Comparison of ENCODE assay signal across 8 cellular contexts in genomic region chr7:131010714-131011436, GRCh38.
DNase-seq lines count a peak whose midpoint lies in the region; ATAC-seq and TF ChIP-seq lines count a peak whose summit lies in the region.

No MANE protein-coding gene starts in this region.

- TF ChIP-seq CTCF in fibroblast of mammary gland (conservative IDR thresholded peaks at IDR 0.05; ENCODE audit: control insufficient read depth, insufficient read depth, low read depth, low read length) (no peak), type B pancreatic cell (conservative IDR thresholded peaks at IDR 0.05) (no peak)

- H3K36me3 Mint-ChIP-seq in type B pancreatic cell = no peaks in the 10 kb centered on the region

- H3K27me3 ChIP-seq in subcutaneous abdominal adipose tissue (ENCODE audit: control insufficient read depth in 5 of 5, insufficient read depth in 4 of 5, low read length in 5 of 5) = no peaks in the 10 kb centered on the region

- no peaks in the 10 kb centered on the region for H3K9me3 Mint-ChIP-seq in type B pancreatic cell

- no peaks in the 10 kb centered on the region for H3K9me3 ChIP-seq in subcutaneous abdominal adipose tissue (ENCODE audit: control insufficient read depth in 5 of 5, low read length in 5 of 5)

- peak overlapping the region; percentile 92 for H3K27ac ChIP-seq in subcutaneous abdominal adipose tissue (ENCODE audit: low read depth, low read length)

- H3K4me3 ChIP-seq in fibroblast of mammary gland (ENCODE audit: control insufficient read depth, low read depth, low read length) (no peak overlapping the region), subcutaneous abdominal adipose tissue (ENCODE audit: low read depth in 1 of 5, low read length in 5 of 5) (no peak overlapping the region)

- no peak overlapping the region for H3K4me3 Mint-ChIP-seq in type B pancreatic cell

- H3K27ac Mint-ChIP-seq in type B pancreatic cell = no peak overlapping the region

- peaks cover 18% of the 10 kb centered on the region for H3K27me3 Mint-ChIP-seq in type B pancreatic cell

- H3K9ac ChIP-seq in subcutaneous abdominal adipose tissue (ENCODE audit: low read length in 5 of 5) = peak overlapping the region in 1 of 5 donors; percentile 61

- peaks cover 12 to 68% (median 59%) of the 10 kb centered on the region in 5 donors for H3K4me1 ChIP-seq in subcutaneous abdominal adipose tissue (ENCODE audit: control insufficient read depth in 5 of 5, insufficient read depth in 5 of 5, low read length in 5 of 5)

- ATAC-seq in SK-N-SH treated with all-trans-retinoic acid at 6 μM for 48 hours = peak; percentile 20

- peaks cover 0 to 1% (median 0%) of the 10 kb centered on the region in 5 donors for H3K36me3 ChIP-seq in subcutaneous abdominal adipose tissue (ENCODE audit: control insufficient read depth in 5 of 5, insufficient read depth in 5 of 5, low read length in 5 of 5)

- DNase-seq in activated CD8-positive, alpha-beta memory T cell treated with anti-CD3 and anti-CD28 coated beads for 24 hours = peak; percentile 41
- no peak for DNase-seq in activated CD8-positive, alpha-beta memory T cell treated with anti-CD3 and anti-CD28 coated beads, Interleukin-2, amount 50 U/mL, for 48 hours
- DNase-seq in fibroblast of mammary gland (ENCODE audit: low read depth) (peak; percentile 73), UCSD-AML1 (lab: John Stamatoyannopoulos, UW; ENCODE audit: unreplicated experiment) (no peak), activated gamma-delta T cell treated with Interleukin-2 at 50 U/mL for 16 hours (no peak), type B pancreatic cell (ENCODE audit: extremely low spot score, unreplicated experiment) (no peak)

- peaks cover 24% of the 10 kb centered on the region for H3K4me1 Mint-ChIP-seq in type B pancreatic cell (ENCODE audit: unreplicated experiment)

TF ChIP-seq in SK-N-SH treated with all-trans-retinoic acid at 6 μM for 48 hours, 23 proteins besides CTCF, POLR2A, EP300 and RAD21:
- TF ChIP-seq POU6F1 (CRISPR knock-in tag; IDR thresholded peaks at IDR 0.05; ENCODE audit: borderline replicate concordance, low read depth) = no peak
- peak; percentile 20; the same call in 1 of the 2 replicates for TF ChIP-seq TOX (CRISPR knock-in tag; IDR thresholded peaks at IDR 0.05; ENCODE audit: borderline replicate concordance)
- TF ChIP-seq ISL1 (CRISPR knock-in tag; IDR thresholded peaks at IDR 0.05) = peak; percentile 65
- TF ChIP-seq ZFP30 (CRISPR knock-in tag; IDR thresholded peaks at IDR 0.05) = no peak

Comparison
In these comparisons a context has a peak if more than half of its experiments do, and no peak if none do; other contexts are left out.
1. DNase-seq: peak in activated CD8-positive, alpha-beta memory T cell treated with anti-CD3 and anti-CD28 coated beads for 24 hours (single experiment) and fibroblast of mammary gland (single experiment); none in activated CD8-positive, alpha-beta memory T cell treated with anti-CD3 and anti-CD28 coated beads, Interleukin-2, amount 50 U/mL, for 48 hours (single experiment), UCSD-AML1 (single experiment), activated gamma-delta T cell treated with Interleukin-2 at 50 U/mL for 16 hours (single experiment) and type B pancreatic cell (single experiment).